9 cellular contexts compared by ENCODE assay signal in the genomic region with DNA sequence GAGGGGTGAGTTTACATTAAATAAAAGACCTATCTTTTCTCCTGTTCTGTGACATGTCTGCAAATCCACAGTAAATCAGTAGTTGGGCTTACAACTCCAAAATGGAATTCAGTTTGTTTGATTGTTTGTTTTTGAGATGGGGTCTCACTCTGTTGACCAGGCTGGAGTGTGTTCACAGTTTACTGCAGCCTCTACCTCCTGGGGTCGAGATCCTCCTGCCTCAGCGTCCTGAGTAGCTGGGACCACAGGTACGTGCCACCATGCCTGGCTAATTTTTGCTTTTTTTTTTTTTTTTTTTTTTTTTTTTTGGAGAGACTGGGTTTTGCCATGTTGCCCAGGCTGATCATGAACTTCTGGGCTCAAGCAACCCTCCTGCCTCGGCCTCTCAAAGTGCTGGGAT.
"Had no signal": no experiment of that assay in that cellular context is flagged by ENCODE, and none has a peak within 500 bp of the region (broad histone marks: within the 10 kb centered on the region; RNA-seq: fewer than 3 reads in every experiment).

No MANE protein-coding gene starts in this region.

- H3K4me1 ChIP-seq: HAP-1 had no signal

- DNase-seq: GM23248, GOT3, H7, HCEC 1CT, HFFc6 had no signal

- H3K4me3 Mint-ChIP-seq: GM23338, HFFc6 had no signal

- H3K27ac ChIP-seq: GM23248 had no signal

- H3K9me3 ChIP-seq: HAP-1 had no signal

- H3K27ac Mint-ChIP-seq: GM23338, HFFc6 had no signal

- H3K36me3 ChIP-seq: HAP-1 had no signal

- H3K4me3 ChIP-seq: GM23248, GM23338, HAP-1 had no signal

- H3K9me3 Mint-ChIP-seq: GM23338, H9, HFFc6 had no signal

- ATAC-seq: HCT116 had no signal
